In the genomic region with DNA sequence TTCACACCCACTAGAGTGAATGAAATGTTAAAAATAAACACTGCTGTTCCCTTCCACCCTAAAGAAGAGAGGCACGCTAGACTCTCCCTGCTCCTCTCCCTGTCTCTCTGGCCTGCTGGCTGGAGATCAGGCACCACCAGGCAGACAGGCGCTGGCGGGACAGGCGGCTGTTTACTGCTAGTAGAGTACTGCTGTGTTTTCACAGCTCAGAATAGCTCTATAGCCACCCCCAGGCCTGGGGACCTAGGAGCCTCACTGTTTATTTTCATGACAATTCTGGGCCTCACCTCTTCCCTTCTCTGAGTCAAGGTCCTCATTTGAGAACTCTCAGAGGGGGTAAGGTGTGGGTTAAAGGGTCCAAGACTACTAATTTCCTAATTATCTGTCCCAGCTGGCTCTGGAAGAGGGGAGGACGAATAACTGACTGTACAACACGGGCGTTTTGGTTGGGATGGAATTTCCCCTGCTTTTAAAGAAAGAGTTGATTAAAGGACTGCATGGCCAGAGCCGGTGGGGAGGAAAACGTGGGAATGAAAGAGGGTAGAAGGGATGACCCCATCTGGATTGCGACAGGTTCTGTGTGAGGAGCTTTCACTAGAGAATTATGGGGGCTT, we compare ENCODE assay signal across 1 cellular context.
A peak's percentile ranks its signal among the peaks of the same experiment; 100 is the strongest.
TF ChIP-seq lines count a peak whose summit lies in the region.

No MANE protein-coding gene starts in this region.

TF ChIP-seq in HepG2, 621 proteins besides CTCF, POLR2A, EP300 and RAD21 (continued from another document and continues in another):
- TF ChIP-seq, protein P1, sequence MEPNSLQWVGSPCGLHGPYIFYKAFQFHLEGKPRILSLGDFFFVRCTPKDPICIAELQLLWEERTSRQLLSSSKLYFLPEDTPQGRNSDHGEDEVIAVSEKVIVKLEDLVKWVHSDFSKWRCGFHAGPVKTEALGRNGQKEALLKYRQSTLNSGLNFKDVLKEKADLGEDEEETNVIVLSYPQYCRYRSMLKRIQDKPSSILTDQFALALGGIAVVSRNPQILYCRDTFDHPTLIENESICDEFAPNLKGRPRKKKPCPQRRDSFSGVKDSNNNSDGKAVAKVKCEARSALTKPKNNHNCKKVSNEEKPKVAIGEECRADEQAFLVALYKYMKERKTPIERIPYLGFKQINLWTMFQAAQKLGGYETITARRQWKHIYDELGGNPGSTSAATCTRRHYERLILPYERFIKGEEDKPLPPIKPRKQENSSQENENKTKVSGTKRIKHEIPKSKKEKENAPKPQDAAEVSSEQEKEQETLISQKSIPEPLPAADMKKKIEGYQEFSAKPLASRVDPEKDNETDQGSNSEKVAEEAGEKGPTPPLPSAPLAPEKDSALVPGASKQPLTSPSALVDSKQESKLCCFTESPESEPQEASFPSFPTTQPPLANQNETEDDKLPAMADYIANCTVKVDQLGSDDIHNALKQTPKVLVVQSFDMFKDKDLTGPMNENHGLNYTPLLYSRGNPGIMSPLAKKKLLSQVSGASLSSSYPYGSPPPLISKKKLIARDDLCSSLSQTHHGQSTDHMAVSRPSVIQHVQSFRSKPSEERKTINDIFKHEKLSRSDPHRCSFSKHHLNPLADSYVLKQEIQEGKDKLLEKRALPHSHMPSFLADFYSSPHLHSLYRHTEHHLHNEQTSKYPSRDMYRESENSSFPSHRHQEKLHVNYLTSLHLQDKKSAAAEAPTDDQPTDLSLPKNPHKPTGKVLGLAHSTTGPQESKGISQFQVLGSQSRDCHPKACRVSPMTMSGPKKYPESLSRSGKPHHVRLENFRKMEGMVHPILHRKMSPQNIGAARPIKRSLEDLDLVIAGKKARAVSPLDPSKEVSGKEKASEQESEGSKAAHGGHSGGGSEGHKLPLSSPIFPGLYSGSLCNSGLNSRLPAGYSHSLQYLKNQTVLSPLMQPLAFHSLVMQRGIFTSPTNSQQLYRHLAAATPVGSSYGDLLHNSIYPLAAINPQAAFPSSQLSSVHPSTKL (CRISPR knock-in tag; IDR thresholded peaks at IDR 0.05), result peak; percentile 35; the same call in 1 of the 2 replicates
- TF ChIP-seq MIXL1 (CRISPR knock-in tag; IDR thresholded peaks at IDR 0.05) (peak; percentile 64; the same call in 1 of the 2 replicates), TEAD2 (CRISPR knock-in tag; IDR thresholded peaks at IDR 0.05) (no peak), THAP8 (CRISPR knock-in tag; IDR thresholded peaks at IDR 0.05; ENCODE audit: borderline replicate concordance) (no peak), ZSCAN9 (CRISPR knock-in tag; IDR thresholded peaks at IDR 0.05; ENCODE audit: borderline replicate concordance) (peak; percentile 68; the same call in 1 of the 2 replicates), ADNP (CRISPR knock-in tag; IDR thresholded peaks at IDR 0.05) (no peak), SNAI1 (CRISPR knock-in tag; IDR thresholded peaks at IDR 0.05; ENCODE audit: borderline replicate concordance) (no peak), MTF2 (CRISPR knock-in tag; IDR thresholded peaks at IDR 0.05; ENCODE audit: borderline replicate concordance) (no peak), KDM4B (CRISPR knock-in tag; IDR thresholded peaks at IDR 0.05) (no peak), ZNF792 (CRISPR knock-in tag; IDR thresholded peaks at IDR 0.05) (peak; percentile 65; the same call in 1 of the 2 replicates), PRMT3 (CRISPR knock-in tag; IDR thresholded peaks at IDR 0.05; ENCODE audit: borderline replicate concordance, low read depth) (no peak), THRA (CRISPR knock-in tag; IDR thresholded peaks at IDR 0.05; ENCODE audit: borderline replicate concordance) (peak; percentile 57; the same call in 1 of the 2 replicates), KAT7 (CRISPR knock-in tag; IDR thresholded peaks at IDR 0.05; ENCODE audit: borderline replicate concordance) (0 out of 2 replicates have a peak, but pooled peaks have one; percentile 33), U2AF1 (optimal IDR thresholded peaks at IDR 0.05; ENCODE audit: low read depth, low read length) (no peak), ZNF331 (CRISPR knock-in tag; IDR thresholded peaks at IDR 0.05) (0 out of 2 replicates have a peak, but pooled peaks have one; percentile 18), GATAD2A (CRISPR knock-in tag; IDR thresholded peaks at IDR 0.05) (peak; percentile 70), RARA (CRISPR knock-in tag; IDR thresholded peaks at IDR 0.05) (peak; percentile 47; the same call in 1 of the 2 replicates), HOMEZ (CRISPR knock-in tag; IDR thresholded peaks at IDR 0.05; ENCODE audit: low read depth) (peak; percentile 53; the same call in 1 of the 2 replicates), FOXO4 (CRISPR knock-in tag; conservative IDR thresholded peaks at IDR 0.05) (no peak), HDAC1 (CRISPR knock-in tag; IDR thresholded peaks at IDR 0.05) (peak; percentile 30; the same call in 1 of the 2 replicates), KLF11 (CRISPR knock-in tag; IDR thresholded peaks at IDR 0.05) (no peak), ZNF878 (CRISPR knock-in tag; IDR thresholded peaks at IDR 0.05) (peak; percentile 68; the same call in 1 of the 2 replicates), GRHL1 (CRISPR knock-in tag; conservative IDR thresholded peaks at IDR 0.05) (no peak), MXI1 (IDR thresholded peaks at IDR 0.05; ENCODE audit: borderline replicate concordance, low read depth, low read length) (peak; percentile 10; the same call in 1 of the 3 replicates), ZNF761 (CRISPR knock-in tag; conservative IDR thresholded peaks at IDR 0.05) (no peak), SMC3 (IDR thresholded peaks at IDR 0.05; ENCODE audit: low read length) (0 out of 2 replicates have a peak, but pooled peaks have one; percentile 6), JARID2 (CRISPR knock-in tag; IDR thresholded peaks at IDR 0.05; ENCODE audit: insufficient replicate concordance) (no peak), POLR2G (IDR thresholded peaks at IDR 0.05; ENCODE audit: low read depth, low read length) (peak; percentile 24; the same call in 1 of the 2 replicates), IKZF4 (CRISPR knock-in tag; IDR thresholded peaks at IDR 0.05; ENCODE audit: borderline replicate concordance, low read depth, not compliant biosample characterization) (no peak), FOXO1 (CRISPR knock-in tag; IDR thresholded peaks at IDR 0.05) (peak; percentile 92), TCF7 (IDR thresholded peaks at IDR 0.05; ENCODE audit: low read depth) (no peak), ZEB1 (IDR thresholded peaks at IDR 0.05; ENCODE audit: insufficient replicate concordance, low read depth) (peak; percentile 52), HDAC2 (CRISPR knock-in tag; IDR thresholded peaks at IDR 0.05) (peak; percentile 54; the same call in 1 of the 2 replicates), ZKSCAN5 (CRISPR knock-in tag; IDR thresholded peaks at IDR 0.05) (no peak)
- TF ChIP-seq, protein P2, sequence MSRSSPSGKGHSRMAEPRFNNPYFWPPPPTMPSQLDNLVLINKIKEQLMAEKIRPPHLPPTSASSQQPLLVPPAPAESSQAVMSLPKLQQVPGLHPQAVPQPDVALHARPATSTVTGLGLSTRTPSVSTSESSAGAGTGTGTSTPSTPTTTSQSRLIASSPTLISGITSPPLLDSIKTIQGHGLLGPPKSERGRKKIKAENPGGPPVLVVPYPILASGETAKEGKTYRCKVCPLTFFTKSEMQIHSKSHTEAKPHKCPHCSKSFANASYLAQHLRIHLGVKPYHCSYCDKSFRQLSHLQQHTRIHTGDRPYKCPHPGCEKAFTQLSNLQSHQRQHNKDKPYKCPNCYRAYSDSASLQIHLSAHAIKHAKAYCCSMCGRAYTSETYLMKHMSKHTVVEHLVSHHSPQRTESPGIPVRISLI (CRISPR knock-in tag; IDR thresholded peaks at IDR 0.05; ENCODE audit: borderline replicate concordance), result no peak
- TF ChIP-seq, protein P3, sequence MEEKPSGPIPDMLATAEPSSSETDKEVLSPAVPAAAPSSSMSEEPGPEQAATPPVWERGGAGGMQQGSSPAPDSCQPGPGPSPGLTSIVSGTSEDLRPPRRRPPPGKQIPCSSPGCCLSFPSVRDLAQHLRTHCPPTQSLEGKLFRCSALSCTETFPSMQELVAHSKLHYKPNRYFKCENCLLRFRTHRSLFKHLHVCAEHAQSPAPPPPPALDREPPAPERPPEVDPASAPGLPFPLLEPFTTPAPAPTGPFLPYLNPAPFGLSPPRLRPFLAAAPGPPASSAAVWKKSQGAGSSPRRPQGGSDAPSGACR (CRISPR knock-in tag; IDR thresholded peaks at IDR 0.05), result 0 out of 2 replicates have a peak, but pooled peaks have one; percentile 32
- TF ChIP-seq, protein P4, sequence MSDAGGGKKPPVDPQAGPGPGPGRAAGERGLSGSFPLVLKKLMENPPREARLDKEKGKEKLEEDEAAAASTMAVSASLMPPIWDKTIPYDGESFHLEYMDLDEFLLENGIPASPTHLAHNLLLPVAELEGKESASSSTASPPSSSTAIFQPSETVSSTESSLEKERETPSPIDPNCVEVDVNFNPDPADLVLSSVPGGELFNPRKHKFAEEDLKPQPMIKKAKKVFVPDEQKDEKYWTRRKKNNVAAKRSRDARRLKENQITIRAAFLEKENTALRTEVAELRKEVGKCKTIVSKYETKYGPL (CRISPR knock-in tag; IDR thresholded peaks at IDR 0.05), result no peak
- TF ChIP-seq, protein P5, sequence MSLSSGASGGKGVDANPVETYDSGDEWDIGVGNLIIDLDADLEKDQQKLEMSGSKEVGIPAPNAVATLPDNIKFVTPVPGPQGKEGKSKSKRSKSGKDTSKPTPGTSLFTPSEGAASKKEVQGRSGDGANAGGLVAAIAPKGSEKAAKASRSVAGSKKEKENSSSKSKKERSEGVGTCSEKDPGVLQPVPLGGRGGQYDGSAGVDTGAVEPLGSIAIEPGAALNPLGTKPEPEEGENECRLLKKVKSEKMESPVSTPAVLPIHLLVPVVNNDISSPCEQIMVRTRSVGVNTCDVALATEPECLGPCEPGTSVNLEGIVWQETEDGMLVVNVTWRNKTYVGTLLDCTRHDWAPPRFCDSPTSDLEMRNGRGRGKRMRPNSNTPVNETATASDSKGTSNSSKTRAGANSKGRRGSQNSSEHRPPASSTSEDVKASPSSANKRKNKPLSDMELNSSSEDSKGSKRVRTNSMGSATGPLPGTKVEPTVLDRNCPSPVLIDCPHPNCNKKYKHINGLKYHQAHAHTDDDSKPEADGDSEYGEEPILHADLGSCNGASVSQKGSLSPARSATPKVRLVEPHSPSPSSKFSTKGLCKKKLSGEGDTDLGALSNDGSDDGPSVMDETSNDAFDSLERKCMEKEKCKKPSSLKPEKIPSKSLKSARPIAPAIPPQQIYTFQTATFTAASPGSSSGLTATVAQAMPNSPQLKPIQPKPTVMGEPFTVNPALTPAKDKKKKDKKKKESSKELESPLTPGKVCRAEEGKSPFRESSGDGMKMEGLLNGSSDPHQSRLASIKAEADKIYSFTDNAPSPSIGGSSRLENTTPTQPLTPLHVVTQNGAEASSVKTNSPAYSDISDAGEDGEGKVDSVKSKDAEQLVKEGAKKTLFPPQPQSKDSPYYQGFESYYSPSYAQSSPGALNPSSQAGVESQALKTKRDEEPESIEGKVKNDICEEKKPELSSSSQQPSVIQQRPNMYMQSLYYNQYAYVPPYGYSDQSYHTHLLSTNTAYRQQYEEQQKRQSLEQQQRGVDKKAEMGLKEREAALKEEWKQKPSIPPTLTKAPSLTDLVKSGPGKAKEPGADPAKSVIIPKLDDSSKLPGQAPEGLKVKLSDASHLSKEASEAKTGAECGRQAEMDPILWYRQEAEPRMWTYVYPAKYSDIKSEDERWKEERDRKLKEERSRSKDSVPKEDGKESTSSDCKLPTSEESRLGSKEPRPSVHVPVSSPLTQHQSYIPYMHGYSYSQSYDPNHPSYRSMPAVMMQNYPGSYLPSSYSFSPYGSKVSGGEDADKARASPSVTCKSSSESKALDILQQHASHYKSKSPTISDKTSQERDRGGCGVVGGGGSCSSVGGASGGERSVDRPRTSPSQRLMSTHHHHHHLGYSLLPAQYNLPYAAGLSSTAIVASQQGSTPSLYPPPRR (CRISPR knock-in tag; IDR thresholded peaks at IDR 0.05; ENCODE audit: borderline replicate concordance), result no peak
